In the genomic region with DNA sequence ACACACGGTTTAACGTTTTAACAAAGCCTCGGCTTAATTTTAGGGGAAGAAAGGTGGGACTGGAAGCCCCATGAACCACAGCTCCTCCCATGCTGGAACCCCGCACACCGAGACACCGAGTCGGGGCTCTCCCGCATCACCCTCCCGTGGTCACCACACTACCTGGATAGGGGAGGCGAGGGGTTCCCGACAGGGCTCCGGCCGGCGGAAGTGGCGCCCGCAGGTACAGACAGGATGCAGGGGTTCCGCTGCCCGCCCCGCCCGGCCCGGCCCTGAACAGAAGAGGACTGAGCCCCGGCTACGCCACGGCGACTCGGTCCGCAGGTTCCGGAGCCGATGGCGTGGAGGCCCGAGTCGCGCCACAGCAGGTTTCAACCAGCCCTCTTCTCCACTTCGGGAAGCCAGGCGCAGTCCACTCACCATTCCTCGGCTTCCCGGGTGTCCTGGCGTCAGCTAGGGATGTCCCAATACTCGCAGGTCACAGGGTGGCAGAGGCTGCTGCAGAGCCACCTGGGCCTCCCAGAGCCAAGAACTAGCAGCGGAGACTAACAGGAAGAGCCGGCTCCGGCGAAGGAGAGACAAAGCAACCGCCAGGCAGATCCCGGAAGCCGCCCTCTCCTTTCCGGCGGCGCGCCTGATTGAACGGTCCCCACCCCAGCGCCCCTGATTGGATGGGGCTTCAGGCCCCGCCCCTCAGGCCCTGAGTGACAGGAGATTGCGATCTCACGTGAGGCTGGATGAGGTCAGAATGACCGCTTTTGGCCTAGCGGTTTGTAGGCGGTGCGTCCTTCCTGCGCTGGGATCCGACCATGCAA, we compare ENCODE assay signal across 8 cellular contexts. TPM values are rescaled to one million over a fixed set of nuclear protein-coding genes. Genes with fewer than 3 reads are reported as not detected.
A peak's percentile ranks its signal among the peaks of the same experiment; 100 is the strongest.
DNase-seq lines count a peak whose midpoint lies in the region; ATAC-seq and TF ChIP-seq lines count a peak whose summit lies in the region.

A gene (minus strand): TSS at position 580 of the 815 bp plus-strand sequence. CDS start 157 bp downstream, at position 423.

- H3K36me3 ChIP-seq in uterus = no peaks in the 10 kb centered on the region

- H3K4me1 Mint-ChIP-seq in T-helper 1 cell treated with Interleukin-12 subunit alpha and Interleukin-12 subunit beta and Interleukin-4 antibody, amounts not matched to agents 30 μg/mL and 1 μg/mL, for 36 hours (ENCODE audit: low read depth) = peaks cover 10% of the 10 kb centered on the region

- peak; percentile 51 to 74 for TF ChIP-seq POLR2A in uterus (IDR thresholded peaks at IDR 0.05)

- H3K4me3 Mint-ChIP-seq in T-helper 1 cell treated with Interleukin-12 subunit alpha and Interleukin-12 subunit beta and Interleukin-4 antibody, amounts not matched to agents 30 μg/mL and 1 μg/mL, for 36 hours = peak within 1 kb of the TSS; percentile 90

- H3K9me3 Mint-ChIP-seq in T-helper 1 cell treated with Interleukin-12 subunit alpha and Interleukin-12 subunit beta and Interleukin-4 antibody, amounts not matched to agents 30 μg/mL and 1 μg/mL, for 36 hours = peaks cover 40% of the 10 kb centered on the region

- under 1% methylated on average over 61 of the region's 61 CpGs for WGBS in right cardiac atrium

- TF ChIP-seq CTCF in uterus (IDR thresholded peaks at IDR 0.05) = peak in 1 of 4 experiments; percentile 18

- H3K27ac ChIP-seq in angular gyrus (ENCODE audit: low read depth, low read length) (peak within 1 kb of the TSS; percentile 85), right cardiac atrium (ENCODE audit: low read length) (peak within 1 kb of the TSS; percentile 96), uterus (peak within 1 kb of the TSS; percentile 73 to 77)

- no peaks in the 10 kb centered on the region for H3K27me3 ChIP-seq in right cardiac atrium (ENCODE audit: control insufficient read depth, insufficient read depth)
- H3K27me3 ChIP-seq in uterus = no peaks in the 10 kb centered on the region

- peak; percentile 91 for DNase-seq in NCI-H1694 treated with DMSO at 0.1 percent for 48 hours (lab: John Stamatoyannopoulos, UW)
- peak; percentile 97 to 99 (median 98) for DNase-seq in right cardiac atrium
- peak; percentile 80 for DNase-seq in pulmonary artery endothelial cell (ENCODE audit: low read depth, low spot score)
- peak; percentile 97 for DNase-seq in uterus

- ATAC-seq in GM18499 (IDR thresholded peaks at IDR 0.05; ENCODE audit: insufficient read depth, unreplicated experiment) = peak; percentile 99
- peak; percentile 99 for ATAC-seq in HG02938 (IDR thresholded peaks at IDR 0.05; ENCODE audit: unreplicated experiment)
- ATAC-seq in right cardiac atrium = peak; percentile 100

- H3K36me3 Mint-ChIP-seq in T-helper 1 cell treated with Interleukin-12 subunit alpha and Interleukin-12 subunit beta and Interleukin-4 antibody, amounts not matched to agents 30 μg/mL and 1 μg/mL, for 36 hours (ENCODE audit: low read depth) = peaks cover 43% of the 10 kb centered on the region

- H3K4me1 ChIP-seq in right cardiac atrium (ENCODE audit: control insufficient read depth, insufficient read depth, low read length) = no peaks in the 10 kb centered on the region
- no peaks in the 10 kb centered on the region for H3K4me1 ChIP-seq in uterus

- H3K9me3 ChIP-seq in right cardiac atrium (ENCODE audit: control insufficient read depth, low read length) (no peaks in the 10 kb centered on the region), uterus (no peaks in the 10 kb centered on the region)

- H3K27ac Mint-ChIP-seq in T-helper 1 cell treated with Interleukin-12 subunit alpha and Interleukin-12 subunit beta and Interleukin-4 antibody, amounts not matched to agents 30 μg/mL and 1 μg/mL, for 36 hours = peak within 1 kb of the TSS; percentile 80

- H3K4me3 ChIP-seq in right cardiac atrium (ENCODE audit: low read length) (peak within 1 kb of the TSS; percentile 95), uterus (peak within 1 kb of the TSS; percentile 64 to 78)

- H3K27me3 Mint-ChIP-seq in T-helper 1 cell treated with Interleukin-12 subunit alpha and Interleukin-12 subunit beta and Interleukin-4 antibody, amounts not matched to agents 30 μg/mL and 1 μg/mL, for 36 hours (ENCODE audit: low read depth) = peaks cover 21% of the 10 kb centered on the region

- intact Hi-C loops in right cardiac atrium (cut with DNase I) = no loop called here
- intact Hi-C loops in uterus (cut with DNase I; ENCODE audit: low total_unique reads) = no loop called here

RNA-seq across cellular contexts. Expression of the gene that starts here (rescaled TPM):
- 1 to 10 TPM; 3.2 to 6.0 (median 5.1) TPM for total RNA-seq in right cardiac atrium
- polyA plus RNA-seq in right cardiac atrium = 3.4 TPM
- total RNA-seq in pulmonary artery endothelial cell = 7.7 and 10.4 TPM in 2 replicates
- total RNA-seq in uterus = 10 to 100 TPM in 3 of 4 donors, 1 to 10 TPM in 1; 2.3 to 25.0 (median 14.8) TPM

Comparison
In these comparisons a context has a peak if more than half of its experiments do, and no peak if none do; other contexts are left out.
1. Peak in every context shown above with its lines: DNase-seq, ATAC-seq, H3K4me3 ChIP-seq and H3K27ac ChIP-seq.